ENCODE assay signal across 25 cellular contexts in the genomic region with DNA sequence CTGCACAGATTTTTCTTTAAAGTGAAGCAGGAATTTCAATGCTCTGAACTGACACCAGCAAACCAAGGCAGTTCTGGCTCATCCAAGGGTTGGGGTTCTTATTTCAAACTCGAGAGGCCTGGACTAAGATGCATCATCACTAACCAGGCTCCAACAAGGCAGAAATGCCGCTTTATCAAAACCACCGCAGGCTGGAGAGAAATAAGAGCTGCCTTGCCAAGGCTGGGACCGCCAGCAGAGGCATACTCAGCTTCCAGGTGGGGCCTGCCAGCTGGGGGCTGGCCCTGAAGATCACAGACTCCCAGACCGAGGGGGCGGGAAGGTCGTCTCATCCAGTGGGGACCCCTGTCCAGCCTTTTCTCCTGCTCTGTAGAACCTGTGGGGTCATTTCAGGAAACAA. TPM values are rescaled to one million over a fixed set of nuclear protein-coding genes. Genes with fewer than 3 reads are reported as not detected.
DNase-seq lines count a peak whose midpoint lies in the region; ATAC-seq and TF ChIP-seq lines count a peak whose summit lies in the region.
"Had no signal": no experiment of that assay in that cellular context is flagged by ENCODE, and none has a peak within 500 bp of the region (broad histone marks: within the 10 kb centered on the region; RNA-seq: fewer than 3 reads in every experiment).

No MANE protein-coding gene starts in this region.

- H3K27ac ChIP-seq in colonic mucosa (no peak overlapping the region), lung (ENCODE audit: low read depth in 1 of 2, low read length in 1 of 2) (no peak overlapping the region), uterus (peak overlapping the region; percentile 34 to 69), smooth muscle cell (ENCODE audit: low read depth) (no peak overlapping the region)
- H3K27ac ChIP-seq: BLaER1 treated with 17β-estradiol and CSF1 and Interleukin-3, amounts not matched to agents 10 nM and 100 nM; brain microvascular endothelial cell; prostate gland; stomach; WERI-Rb-1 had no signal

- H3K36me3 ChIP-seq in colonic mucosa (no peaks in the 10 kb centered on the region), lung (ENCODE audit: control insufficient read depth in 2 of 2, insufficient read depth in 2 of 2, low read length in 2 of 2) (no peaks in the 10 kb centered on the region), uterus (no peaks in the 10 kb centered on the region), smooth muscle cell (ENCODE audit: low read depth) (no peaks in the 10 kb centered on the region)
- H3K36me3 ChIP-seq: BLaER1 treated with 17β-estradiol and CSF1 and Interleukin-3, amounts not matched to agents 10 nM and 100 nM; brain microvascular endothelial cell; prostate gland; stomach; WERI-Rb-1 had no signal

- no peaks in the 10 kb centered on the region for H4K20me1 ChIP-seq in smooth muscle cell (ENCODE audit: low read depth)
- H4K20me1 ChIP-seq: BLaER1 treated with 17β-estradiol and CSF1 and Interleukin-3, amounts not matched to agents 10 nM and 100 nM had no signal

- no peaks in the 10 kb centered on the region for H3K79me2 ChIP-seq in smooth muscle cell (ENCODE audit: low read depth)

- H3K27me3 ChIP-seq in colonic mucosa (no peaks in the 10 kb centered on the region), lung (ENCODE audit: control insufficient read depth, insufficient read depth) (no peaks in the 10 kb centered on the region), uterus (no peaks in the 10 kb centered on the region), smooth muscle cell (ENCODE audit: low read depth) (no peaks in the 10 kb centered on the region)
- H3K27me3 ChIP-seq: BLaER1 treated with 17β-estradiol and CSF1 and Interleukin-3, amounts not matched to agents 10 nM and 100 nM; brain microvascular endothelial cell had no signal

- ATAC-seq in lung (ENCODE audit: insufficient read depth, low FRiP score) = no peak
- ATAC-seq in GM19467 (IDR thresholded peaks at IDR 0.05; ENCODE audit: unreplicated experiment) = no peak
- ATAC-seq: Panc1 had no signal

- intact Hi-C loops in colonic mucosa (cut with DNase I) (no loop called here), uterus (cut with DNase I; ENCODE audit: low total_unique reads) (no loop called here)

- TF ChIP-seq CTCF in colonic mucosa (IDR thresholded peaks at IDR 0.05) (no peak), lung (IDR thresholded peaks at IDR 0.05; ENCODE audit: control extremely low read depth, extremely low read depth) (no peak), uterus (IDR thresholded peaks at IDR 0.05) (no peak), smooth muscle cell (IDR thresholded peaks at IDR 0.05; ENCODE audit: borderline replicate concordance, insufficient read depth, poor library complexity, severe bottlenecking) (no peak)

- 83 to 89% methylated on average over 7 of the region's 7 CpGs for WGBS in lung, 2 donors
- WGBS in smooth muscle cell (ENCODE audit: low lambda C conversion rate) = 86% methylated on average over 7 of the region's 7 CpGs

- H3K4me1 ChIP-seq in colonic mucosa = no peaks in the 10 kb centered on the region
- peaks cover 2 to 3% of the 10 kb centered on the region in 2 donors for H3K4me1 ChIP-seq in lung (ENCODE audit: control insufficient read depth in 2 of 2, insufficient read depth in 2 of 2, low read length in 2 of 2)
- H3K4me1 ChIP-seq in uterus = peaks cover 0 to 11% of the 10 kb centered on the region in 2 donors
- H3K4me1 ChIP-seq in smooth muscle cell (ENCODE audit: low read depth) = peaks cover 3% of the 10 kb centered on the region
- H3K4me1 ChIP-seq: BLaER1 treated with 17β-estradiol and CSF1 and Interleukin-3, amounts not matched to agents 10 nM and 100 nM; prostate gland had no signal

- H2AFZ ChIP-seq in smooth muscle cell (ENCODE audit: low read depth) = no peak overlapping the region

- no peak for TF ChIP-seq POLR2A in uterus (IDR thresholded peaks at IDR 0.05)

- H3K9ac ChIP-seq in colonic mucosa (ENCODE audit: low read depth in 2 of 2, low read length in 2 of 2) (no peak overlapping the region), smooth muscle cell (ENCODE audit: low read depth) (no peak overlapping the region)
- H3K9ac ChIP-seq: BLaER1 treated with 17β-estradiol and CSF1 and Interleukin-3, amounts not matched to agents 10 nM and 100 nM had no signal

- H3K4me3 ChIP-seq in colonic mucosa (no peak overlapping the region), lung (no peak overlapping the region), uterus (no peak overlapping the region), smooth muscle cell (no peak overlapping the region)
- H3K4me3 ChIP-seq: BLaER1 treated with 17β-estradiol and CSF1 and Interleukin-3, amounts not matched to agents 10 nM and 100 nM; prostate gland; skin epidermis; stomach had no signal

- H3F3A ChIP-seq in smooth muscle cell (ENCODE audit: low read depth) = no peaks in the 10 kb centered on the region

- peak; percentile 47 for DNase-seq in activated effector memory CD4-positive, alpha-beta T cell treated with anti-CD3 and anti-CD28 coated beads, Interleukin-2, amount 50 U/mL, for 16 hours
- no peak for DNase-seq in activated effector memory CD4-positive, alpha-beta T cell treated with Interleukin-2 at 50 U/mL for 16 hours
- DNase-seq in colonic mucosa = peak; percentile 10
- peak; percentile 22 for DNase-seq in lung (ENCODE audit: low spot score)
- peak in 1 of 2 donors; percentile 19 for DNase-seq in uterus
- no peak for DNase-seq in middle frontal gyrus (ENCODE audit: extremely low spot score, low spot score)
- DNase-seq in smooth muscle cell (lab: John Stamatoyannopoulos, UW; ENCODE audit: unreplicated experiment) = no peak
- DNase-seq: activated CD4-positive, alpha-beta T cell treated with anti-CD3 and anti-CD28 coated beads, Interleukin-2, amount 50 U/mL, for 1 hour; activated naive CD4-positive, alpha-beta T cell treated with anti-CD3 and anti-CD28 coated beads, Interleukin-2, amount 10 ng/mL, durations not matched to agents 7 days and 5 days; brain microvascular endothelial cell; kidney glomerular epithelial cell; midbrain; NCI-H1105; NCI-H2081; NCI-H446 treated with DMSO at 0.1 percent for 48 hours; nephron progenitor cell; stimulated activated CD4-positive, alpha-beta T cell treated with anti-CD3 and anti-CD28 coated beads, Interleukin-4, amount 100 ng/mL, for 1 hour; T-helper 2 cell; WERI-Rb-1 had no signal

- H3K4me2 ChIP-seq in smooth muscle cell = no peak overlapping the region
- H3K4me2 ChIP-seq: BLaER1 treated with 17β-estradiol and CSF1 and Interleukin-3, amounts not matched to agents 10 nM and 100 nM had no signal

- H3K9me3 ChIP-seq in colonic mucosa (no peaks in the 10 kb centered on the region), lung (ENCODE audit: control insufficient read depth in 2 of 2, insufficient read depth in 1 of 2, low read length in 1 of 2) (no peaks in the 10 kb centered on the region), uterus (no peaks in the 10 kb centered on the region), smooth muscle cell (replicated peaks; ENCODE audit: low read depth) (no peaks in the 10 kb centered on the region)
- H3K9me3 ChIP-seq: prostate gland, stomach had no signal

RNA-seq across cellular contexts. Expression of a gene that starts 37.4 kb away (rescaled TPM):
- total RNA-seq in colonic mucosa = 100 to 1,000 TPM; 118 to 121 TPM
- 10 to 100 TPM; 68.5 to 83.8 TPM for total RNA-seq in lung
- polyA plus RNA-seq in lung = 100 to 1,000 TPM in 1 of 2 donors, 10 to 100 TPM in 1; 61.8 to 107 TPM
- total RNA-seq in uterus = 100 to 1,000 TPM; 128 to 287 (median 199) TPM
- total RNA-seq in smooth muscle cell = 21.7 and 25.6 TPM in 2 replicates
- 45.2 and 58.5 TPM in 2 replicates for polyA plus RNA-seq in smooth muscle cell

Comparison
In these comparisons a context has a peak if more than half of its experiments do, and no peak if none do; other contexts are left out.
1. DNase-seq: peak in activated effector memory CD4-positive, alpha-beta T cell treated with anti-CD3 and anti-CD28 coated beads, Interleukin-2, amount 50 U/mL, for 16 hours (single experiment), colonic mucosa (single experiment) and lung (single experiment); none in activated effector memory CD4-positive, alpha-beta T cell treated with Interleukin-2 at 50 U/mL for 16 hours (single experiment), middle frontal gyrus (single experiment) and smooth muscle cell (single experiment).
2. H3K27ac ChIP-seq: peak in uterus (2 of 2); none in colonic mucosa (single experiment), lung (0 of 2) and smooth muscle cell (single experiment).